In the genomic region with DNA sequence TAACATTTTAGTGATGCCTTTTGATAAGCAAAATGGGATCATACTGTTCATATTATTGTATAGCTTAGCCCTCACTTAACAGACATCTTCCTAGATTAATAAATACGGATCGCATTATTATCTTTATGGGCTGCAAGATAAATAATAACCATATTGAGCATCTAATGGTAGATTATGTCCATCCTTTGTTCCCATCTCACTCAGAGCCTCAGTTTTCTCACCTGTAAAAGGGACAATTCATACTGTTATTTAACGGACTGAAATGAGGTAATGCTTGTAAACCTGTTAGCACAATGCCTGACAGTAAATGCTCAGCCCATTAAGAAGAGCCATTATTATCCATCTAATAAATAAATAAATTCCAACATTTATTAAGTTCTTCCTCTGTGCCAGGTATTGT, we compare ENCODE assay signal across 1 cellular context.
TF ChIP-seq lines count a peak whose summit lies in the region.

No MANE protein-coding gene starts in this region.

TF ChIP-seq in endothelial cell of umbilical vein, 7 proteins besides CTCF, POLR2A, EP300 and RAD21:
- TF ChIP-seq JUN (IDR thresholded peaks at IDR 0.05; ENCODE audit: borderline replicate concordance, insufficient read depth, insufficient read length, low read depth) = no peak
- TF ChIP-seq POLR2AphosphoS5 (IDR thresholded peaks at IDR 0.05; ENCODE audit: insufficient read depth, low read depth, low read length) = no peak
- TF ChIP-seq, protein P1, sequence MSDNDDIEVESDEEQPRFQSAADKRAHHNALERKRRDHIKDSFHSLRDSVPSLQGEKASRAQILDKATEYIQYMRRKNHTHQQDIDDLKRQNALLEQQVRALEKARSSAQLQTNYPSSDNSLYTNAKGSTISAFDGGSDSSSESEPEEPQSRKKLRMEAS (IDR thresholded peaks at IDR 0.05; ENCODE audit: insufficient read depth, insufficient read length) = no peak
- TF ChIP-seq FOS (IDR thresholded peaks at IDR 0.05; ENCODE audit: borderline replicate concordance, insufficient read depth, low read length) = no peak
- no peak for TF ChIP-seq GATA2 (IDR thresholded peaks at IDR 0.05; ENCODE audit: insufficient read depth, insufficient read length, low read depth, low read length)
- no peak for TF ChIP-seq MYC (IDR thresholded peaks at IDR 0.05; ENCODE audit: low read depth, low read length)
- no peak for TF ChIP-seq EZH2 (IDR thresholded peaks at IDR 0.05; ENCODE audit: borderline replicate concordance, low read depth, low read length, severe bottlenecking)
